In genomic region chr6:66489269-66489987, GRCh38 we compare ENCODE assay signal across 31 cellular contexts.
"Had no signal": no experiment of that assay in that cellular context is flagged by ENCODE, and none has a peak within 500 bp of the region (broad histone marks: within the 10 kb centered on the region; RNA-seq: fewer than 3 reads in every experiment).

No MANE protein-coding gene starts in this region.

- H3K9me3 ChIP-seq: ascending aorta had no signal

- ATAC-seq: activated CD4-positive, alpha-beta T cell treated with anti-CD3 and anti-CD28 coated beads for 36 hours; activated CD4-positive, CD25-positive, alpha-beta regulatory T cell treated with anti-CD3 and anti-CD28 coated beads, Interleukin-2, amount 50 U/mL, for 24 hours; activated CD8-positive, alpha-beta memory T cell treated with anti-CD3 and anti-CD28 coated beads, Interleukin-2, amount 10 ng/mL, durations not matched to agents 7 days and 5 days; activated CD8-positive, alpha-beta T cell treated with anti-CD3 and anti-CD28 coated beads, Interleukin-2, amount 10 ng/mL, durations not matched to agents 7 days and 5 days; activated naive CD8-positive, alpha-beta T cell treated with anti-CD3 and anti-CD28 coated beads, Interleukin-2, amount 50 U/mL, for 24 hours; WTC11 had no signal

- H3K27me3 ChIP-seq: ascending aorta, cardiac muscle cell had no signal

- FAIRE-seq: bronchial epithelial cell had no signal

- H3K4me1 ChIP-seq: ascending aorta had no signal

- H3K4me3 ChIP-seq: ascending aorta, cardiac muscle cell had no signal

- DNase-seq: activated CD4-positive, alpha-beta memory T cell treated with anti-CD3 and anti-CD28 coated beads, Interleukin-2, amount 10 ng/mL, durations not matched to agents 7 days and 5 days; activated CD4-positive, alpha-beta T cell treated with anti-CD3 and anti-CD28 coated beads for 1 hour; activated CD4-positive, alpha-beta T cell treated with anti-CD3 and anti-CD28 coated beads for 36 hours; activated CD4-positive, alpha-beta T cell treated with anti-CD3 and anti-CD28 coated beads for 48 hours; activated CD4-positive, alpha-beta T cell treated with anti-CD3 and anti-CD28 coated beads, Interleukin-2, amount 10 ng/mL, durations not matched to agents 7 days and 5 days; activated CD4-positive, alpha-beta T cell treated with anti-CD3 and anti-CD28 coated beads, Interleukin-2, amount 50 U/mL, for 48 hours; activated CD4-positive, CD25-positive, alpha-beta regulatory T cell; activated CD8-positive, alpha-beta memory T cell treated with anti-CD3 and anti-CD28 coated beads for 24 hours; activated CD8-positive, alpha-beta memory T cell treated with anti-CD3 and anti-CD28 coated beads, Interleukin-2, amount 10 ng/mL, durations not matched to agents 7 days and 5 days; activated CD8-positive, alpha-beta memory T cell treated with anti-CD3 and anti-CD28 coated beads, Interleukin-2, amount 50 U/mL, for 48 hours; activated CD8-positive, alpha-beta T cell treated with anti-CD3 and anti-CD28 coated beads, Interleukin-2, amount 10 ng/mL, durations not matched to agents 7 days and 5 days; activated effector memory CD4-positive, alpha-beta T cell treated with Interleukin-2 at 50 U/mL for 16 hours; activated gamma-delta T cell; activated naive CD4-positive, alpha-beta T cell treated with anti-CD3 and anti-CD28 coated beads, Interleukin-2, amount 10 ng/mL, durations not matched to agents 7 days and 5 days; activated naive CD4-positive, alpha-beta T cell treated with Interleukin-2 at 50 U/mL for 16 hours; activated naive CD8-positive, alpha-beta T cell treated with anti-CD3 and anti-CD28 coated beads, Interleukin-2, amount 10 ng/mL, durations not matched to agents 7 days and 5 days; activated naive CD8-positive, alpha-beta T cell treated with anti-CD3 and anti-CD28 coated beads, Interleukin-2, amount 50 U/mL, for 24 hours; activated T-cell treated with anti-CD3 and anti-CD28 coated beads, Interleukin-2, amount 50 U/mL, for 24 hours; activated T-cell treated with anti-CD3 and anti-CD28 coated beads, Interleukin-2, amount 50 U/mL, for 48 hours; amygdala; anterior cingulate cortex; caudate nucleus; T-helper 1 cell; T-helper 2 cell; T-helper 9 cell; WERI-Rb-1 had no signal

- H3K27ac ChIP-seq: ascending aorta, cardiac muscle cell, WERI-Rb-1 had no signal

- H3K36me3 ChIP-seq: ascending aorta, cardiac muscle cell, WERI-Rb-1 had no signal
